ENCODE assay signal across 1 cellular context in genomic region chr1:56908619-56909340, GRCh38.
TF ChIP-seq lines count a peak whose summit lies in the region.

No MANE protein-coding gene starts in this region.

TF ChIP-seq in HepG2, 621 proteins besides CTCF, POLR2A, EP300 and RAD21 (continued from another document):
- TF ChIP-seq HNF1A (IDR thresholded peaks at IDR 0.05; ENCODE audit: low read depth): 0 out of 2 replicates have a peak, but pooled peaks have one; percentile 12
- peak; percentile 11; the same call in 1 of the 2 replicates for TF ChIP-seq HNF1A (CRISPR knock-in tag; IDR thresholded peaks at IDR 0.05; ENCODE audit: borderline replicate concordance)
- peak; percentile 97 for TF ChIP-seq NCOR1 (IDR thresholded peaks at IDR 0.05; ENCODE audit: borderline replicate concordance, low read length)
- peak; percentile 14; the same call in 1 of the 2 replicates for TF ChIP-seq ISL2 (CRISPR knock-in tag; IDR thresholded peaks at IDR 0.05)
